Comparison of ENCODE assay signal across 24 cellular contexts in genomic region chr4:136754810-136755530, GRCh38.
"Had no signal": no experiment of that assay in that cellular context is flagged by ENCODE, and none has a peak within 500 bp of the region (broad histone marks: within the 10 kb centered on the region; RNA-seq: fewer than 3 reads in every experiment).

No MANE protein-coding gene starts in this region.

- H3K4me3 Mint-ChIP-seq: immature natural killer cell; mesothelial cell of epicardium; natural killer cell; stimulated activated naive B cell treated with anti-CD40 and anti-IgM and Interleukin-4, amounts not matched to agents 10 μg/mL and 1 μg/mL and 100 μg/mL, for 72 hours; stimulated activated naive CD8-positive, alpha-beta T cell treated with anti-CD3 and anti-CD28 coated beads, Interleukin-15, amount 100 ng/mL, for 72 hours had no signal

- DNase-seq: colonic mucosa; dermis blood vessel endothelial cell; esophagus squamous epithelium; foreskin fibroblast; glutamatergic neuron; immature natural killer cell; mammary epithelial cell; natural killer cell; occipital lobe; pancreas; sigmoid colon; stimulated activated CD4-positive, alpha-beta T cell treated with anti-CD3 and anti-CD28 coated beads, Interleukin-2, amount 100 ng/mL, for 24 hours; stimulated activated CD4-positive, alpha-beta T cell treated with anti-CD3 and anti-CD28 coated beads, Interleukin-4, amount 100 ng/mL, for 4 hours; stimulated activated naive B cell treated with anti-CD40 and anti-IgM and Interleukin-4, amounts not matched to agents 10 μg/mL and 1 μg/mL and 100 μg/mL, for 72 hours; stimulated activated naive CD8-positive, alpha-beta T cell treated with anti-CD3 and anti-CD28 coated beads, Interleukin-15, amount 100 ng/mL, for 72 hours; testis; upper lobe of right lung had no signal

- H3K36me3 ChIP-seq: colonic mucosa, esophagus squamous epithelium, gastroesophageal sphincter, pancreas, sigmoid colon, tibial nerve, upper lobe of right lung, vagina had no signal

- H3K9me3 ChIP-seq: colonic mucosa, esophagus squamous epithelium, gastroesophageal sphincter, pancreas, sigmoid colon, testis, tibial nerve, upper lobe of right lung, vagina had no signal

- H3K4me1 Mint-ChIP-seq: immature natural killer cell; mesothelial cell of epicardium; natural killer cell; stimulated activated naive B cell treated with anti-CD40 and anti-IgM and Interleukin-4, amounts not matched to agents 10 μg/mL and 1 μg/mL and 100 μg/mL, for 72 hours; stimulated activated naive CD8-positive, alpha-beta T cell treated with anti-CD3 and anti-CD28 coated beads, Interleukin-15, amount 100 ng/mL, for 72 hours had no signal

- H3K27me3 Mint-ChIP-seq: progenitor cell of endocrine pancreas; stimulated activated naive B cell treated with anti-CD40 and anti-IgM and Interleukin-4, amounts not matched to agents 10 μg/mL and 1 μg/mL and 100 μg/mL, for 72 hours; stimulated activated naive CD8-positive, alpha-beta T cell treated with anti-CD3 and anti-CD28 coated beads, Interleukin-15, amount 100 ng/mL, for 72 hours had no signal

- H3K27me3 ChIP-seq: colonic mucosa, esophagus squamous epithelium, gastroesophageal sphincter, pancreas, sigmoid colon, testis, tibial nerve, upper lobe of right lung, vagina had no signal

- H3K36me3 Mint-ChIP-seq: immature natural killer cell; mesothelial cell of epicardium; natural killer cell; stimulated activated naive B cell treated with anti-CD40 and anti-IgM and Interleukin-4, amounts not matched to agents 10 μg/mL and 1 μg/mL and 100 μg/mL, for 72 hours had no signal

- H3K4me3 ChIP-seq: colonic mucosa, esophagus squamous epithelium, gastroesophageal sphincter, pancreas, sigmoid colon, skin epidermis, testis, tibial nerve, upper lobe of right lung, vagina had no signal

- H3K4me1 ChIP-seq: colonic mucosa, esophagus squamous epithelium, gastroesophageal sphincter, sigmoid colon, testis, tibial nerve, upper lobe of right lung, vagina had no signal

- H3K27ac Mint-ChIP-seq: immature natural killer cell; mesothelial cell of epicardium; natural killer cell; progenitor cell of endocrine pancreas; stimulated activated naive B cell treated with anti-CD40 and anti-IgM and Interleukin-4, amounts not matched to agents 10 μg/mL and 1 μg/mL and 100 μg/mL, for 72 hours; stimulated activated naive CD8-positive, alpha-beta T cell treated with anti-CD3 and anti-CD28 coated beads, Interleukin-15, amount 100 ng/mL, for 72 hours had no signal

- H3K9me3 Mint-ChIP-seq: natural killer cell; stimulated activated naive B cell treated with anti-CD40 and anti-IgM and Interleukin-4, amounts not matched to agents 10 μg/mL and 1 μg/mL and 100 μg/mL, for 72 hours; stimulated activated naive CD8-positive, alpha-beta T cell treated with anti-CD3 and anti-CD28 coated beads, Interleukin-15, amount 100 ng/mL, for 72 hours had no signal

- ATAC-seq: gastroesophageal sphincter; left lobe of liver; natural killer cell; pancreas; stimulated activated naive B cell treated with anti-CD40 and anti-IgM and Interleukin-4, amounts not matched to agents 10 μg/mL and 1 μg/mL and 100 μg/mL, for 72 hours; stimulated activated naive CD8-positive, alpha-beta T cell treated with anti-CD3 and anti-CD28 coated beads, Interleukin-15, amount 100 ng/mL, for 72 hours; upper lobe of right lung had no signal

- H3K27ac ChIP-seq: colonic mucosa, esophagus squamous epithelium, gastroesophageal sphincter, pancreas, sigmoid colon, skin epidermis, testis, tibial nerve, upper lobe of right lung, vagina had no signal
